ENCODE assay signal across 8 cellular contexts in genomic region chr11:721347-721912, GRCh38. TPM values are rescaled to one million over a fixed set of nuclear protein-coding genes. Genes with fewer than 3 reads are reported as not detected.
A peak's percentile ranks its signal among the peaks of the same experiment; 100 is the strongest.
DNase-seq lines count a peak whose midpoint lies in the region; ATAC-seq and TF ChIP-seq lines count a peak whose summit lies in the region.
"Had no signal": no experiment of that assay in that cellular context is flagged by ENCODE, and none has a peak within 500 bp of the region (broad histone marks: within the 10 kb centered on the region; RNA-seq: fewer than 3 reads in every experiment).

No MANE protein-coding gene starts in this region.

- H3K9me3 Mint-ChIP-seq in CD14-positive monocyte: peaks cover 0 to 26% (median 4%) of the 10 kb centered on the region in 7 donors
- H3K9me3 Mint-ChIP-seq in IgD-negative memory B cell: peaks cover 0 to 3% (median 0%) of the 10 kb centered on the region in 3 donors

- peak overlapping the region; percentile 66 to 83 for H3K4me3 Mint-ChIP-seq in CD14-positive monocyte
- peak overlapping the region; percentile 81 to 95 (median 92) for H3K4me3 Mint-ChIP-seq in IgD-negative memory B cell

- peaks cover 31% of the 10 kb centered on the region for H3K4me1 ChIP-seq in effector memory CD4-positive, alpha-beta T cell (ENCODE audit: control insufficient read depth, insufficient read depth, low read length, poor library complexity, severe bottlenecking)

- no peaks in the 10 kb centered on the region for H3K36me3 ChIP-seq in effector memory CD4-positive, alpha-beta T cell (ENCODE audit: control insufficient read depth, insufficient read depth, low read length)
- H3K36me3 ChIP-seq: transverse colon had no signal

- H3K27ac ChIP-seq in effector memory CD4-positive, alpha-beta T cell (ENCODE audit: insufficient read depth, low read length, poor library complexity, severe bottlenecking): no peak overlapping the region

- intact Hi-C loops in CD14-positive monocyte (cut with micrococcal nuclease): loop anchor here in 1 of 2 donors (5.0 kb wide), 1 partner anchor 59 kb away; no protein-coding TSS in a partner anchor

- DNase-seq in CD14-positive monocyte (ENCODE audit: low spot score) (no peak), NCI-H774 (lab: John Stamatoyannopoulos, UW) (no peak)
- no peak for DNase-seq in effector memory CD4-positive, alpha-beta T cell
- no peak for DNase-seq in activated CD4-positive, CD25-positive, alpha-beta regulatory T cell (lab: John Stamatoyannopoulos, UW)
- DNase-seq: NCI-H187 treated with DMSO at 0.1 percent for 48 hours had no signal

- H3K9me3 ChIP-seq in effector memory CD4-positive, alpha-beta T cell (ENCODE audit: control insufficient read depth, low read length): no peaks in the 10 kb centered on the region
- H3K9me3 ChIP-seq: transverse colon had no signal

- H3K27ac Mint-ChIP-seq in CD14-positive monocyte: peak overlapping the region in 1 of 7 donors; percentile 33
- peak overlapping the region in 1 of 3 donors; percentile 83 for H3K27ac Mint-ChIP-seq in IgD-negative memory B cell

- peaks cover 10% of the 10 kb centered on the region for H3K27me3 ChIP-seq in effector memory CD4-positive, alpha-beta T cell (replicated peaks; ENCODE audit: control insufficient read depth, insufficient read depth, low read length, poor library complexity, severe bottlenecking)

- H3K4me3 ChIP-seq in effector memory CD4-positive, alpha-beta T cell (ENCODE audit: insufficient read depth, low read depth, low read length, poor library complexity, severe bottlenecking): peak overlapping the region; percentile 37

- peaks cover 0 to 1% of the 10 kb centered on the region in 2 donors for H3K36me3 Mint-ChIP-seq in CD14-positive monocyte
- no peaks in the 10 kb centered on the region for H3K36me3 Mint-ChIP-seq in IgD-negative memory B cell

- H3K27me3 Mint-ChIP-seq in CD14-positive monocyte (ENCODE audit: low read depth in 3 of 3): peaks cover 46 to 84% (median 60%) of the 10 kb centered on the region in 3 donors
- peaks cover 14% of the 10 kb centered on the region for H3K27me3 Mint-ChIP-seq in IgD-negative memory B cell

- no peak for TF ChIP-seq CTCF in CD14-positive monocyte (IDR thresholded peaks at IDR 0.05)

- ATAC-seq in HG02642 (IDR thresholded peaks at IDR 0.05; ENCODE audit: poor library complexity, unreplicated experiment): no peak

- peaks cover 14% of the 10 kb centered on the region for H3K4me1 Mint-ChIP-seq in CD14-positive monocyte
- H3K4me1 Mint-ChIP-seq in IgD-negative memory B cell: peaks cover 7 to 12% (median 8%) of the 10 kb centered on the region in 3 donors

RNA-seq across cellular contexts. Expression of gene EPS8L2, which starts 15.4 kb away (rescaled TPM):
- polyA plus RNA-seq in CD14-positive monocyte: not detected
- polyA plus RNA-seq in IgD-negative memory B cell: 17.3 TPM

RNA-seq across cellular contexts. Expression of gene TMEM80, which starts 25.8 kb away (rescaled TPM):
- polyA plus RNA-seq in CD14-positive monocyte (10 to 100 TPM; 31.6 to 37.3 TPM), IgD-negative memory B cell (35.6 TPM)

RNA-seq across cellular contexts. Expression of gene TALDO1, which starts 25.8 kb away (rescaled TPM):
- polyA plus RNA-seq in CD14-positive monocyte (1,000 to 10,000 TPM; 1,224 to 1,249 TPM), IgD-negative memory B cell (246 TPM)

RNA-seq across cellular contexts. Expression of gene DEAF1, which starts 26.4 kb away (rescaled TPM):
- polyA plus RNA-seq in CD14-positive monocyte (10 to 100 TPM; 18.0 to 22.2 TPM), IgD-negative memory B cell (25.6 TPM)

RNA-seq across cellular contexts. Expression of gene GATD1, which starts 55.9 kb away (rescaled TPM):
- polyA plus RNA-seq in CD14-positive monocyte (1 to 10 TPM; 4.5 to 4.6 TPM), IgD-negative memory B cell (30.7 TPM)

Comparison
In these comparisons a context has a peak if more than half of its experiments do, and no peak if none do; other contexts are left out.
1. RNA of gene EPS8L2, which starts 15.4 kb away (polyA plus RNA-seq): 17.3 TPM in IgD-negative memory B cell (single experiment); not detected in CD14-positive monocyte; every median in the first group is over 10 times any median in the second.